Comparison of ENCODE assay signal across 8 cellular contexts in the genomic region with DNA sequence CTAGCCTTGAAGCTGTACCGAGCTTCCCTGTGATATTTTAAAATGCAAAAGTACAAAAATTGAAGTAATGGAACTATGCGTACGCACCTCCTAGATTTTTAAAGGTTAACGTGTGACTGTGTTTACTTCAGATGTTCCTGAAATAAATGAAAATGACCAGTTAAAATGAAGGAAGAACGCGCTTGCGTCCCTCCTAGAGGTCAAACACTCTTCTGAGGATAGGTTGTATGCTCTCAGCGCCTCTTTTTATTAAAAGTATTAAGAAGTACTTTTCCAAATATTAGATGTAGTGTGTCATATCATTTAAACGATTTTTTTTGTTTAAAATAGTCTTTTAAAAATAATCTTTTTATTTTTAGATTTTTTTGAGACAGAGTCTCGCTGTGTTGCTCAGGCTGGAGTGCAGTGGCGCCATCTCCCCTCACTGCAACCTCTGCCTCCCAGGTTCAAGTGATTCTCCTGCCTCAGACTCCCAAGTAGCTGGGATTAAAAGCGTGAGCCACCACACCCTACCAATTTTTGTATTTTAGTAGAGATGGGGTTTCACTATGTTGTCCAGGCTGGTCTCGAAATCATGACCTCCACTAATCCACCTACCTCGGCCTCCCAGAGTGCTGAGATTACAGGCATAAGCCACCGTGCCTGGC. TPM values are rescaled to one million over a fixed set of nuclear protein-coding genes. Genes with fewer than 3 reads are reported as not detected.
DNase-seq lines count a peak whose midpoint lies in the region; ATAC-seq, FAIRE-seq and TF ChIP-seq lines count a peak whose summit lies in the region.

No MANE protein-coding gene starts in this region.

- peak overlapping the region; percentile 50 to 84 for H3K9ac ChIP-seq in kidney (ENCODE audit: low read length in 2 of 2)

- H3K27me3 Mint-ChIP-seq in Caco-2 (ENCODE audit: insufficient read depth, unreplicated experiment): no peaks in the 10 kb centered on the region
- no peaks in the 10 kb centered on the region for H3K27me3 Mint-ChIP-seq in activated naive CD8-positive, alpha-beta T cell treated with anti-CD3 and anti-CD28 coated beads for 36 hours

- H3K27me3 ChIP-seq in Caco-2 (replicated peaks; ENCODE audit: control insufficient read depth, insufficient read depth, low read length) (no peaks in the 10 kb centered on the region), thymus (ENCODE audit: control insufficient read depth, insufficient read depth) (no peaks in the 10 kb centered on the region)

- H3K4me1 ChIP-seq in Caco-2 (no peaks in the 10 kb centered on the region; the same call in 1 of the 2 replicates), kidney (ENCODE audit: control insufficient read depth in 1 of 2, insufficient read depth in 1 of 2, low read depth in 1 of 2, low read length in 2 of 2) (no peaks in the 10 kb centered on the region), thymus (ENCODE audit: control insufficient read depth, insufficient read depth, low read length) (no peaks in the 10 kb centered on the region)

- H3K36me3 ChIP-seq in Caco-2 (ENCODE audit: control insufficient read depth, insufficient read depth, low read length) (no peaks in the 10 kb centered on the region), kidney (ENCODE audit: control insufficient read depth in 1 of 2, insufficient read depth in 2 of 2, low read length in 2 of 2) (peaks cover 4 to 5% of the 10 kb centered on the region in 2 donors), thymus (ENCODE audit: control insufficient read depth, insufficient read depth) (no peaks in the 10 kb centered on the region)

- H3K9me3 ChIP-seq in Caco-2 (no peaks in the 10 kb centered on the region), kidney (ENCODE audit: control insufficient read depth in 1 of 2, low read length in 2 of 2) (no peaks in the 10 kb centered on the region), thymus (ENCODE audit: control insufficient read depth) (no peaks in the 10 kb centered on the region)

- H3K4me3 ChIP-seq in Caco-2 (ENCODE audit: low read depth, low read length) (peak overlapping the region; percentile 54), kidney (ENCODE audit: low read length in 2 of 2) (peak overlapping the region; percentile 70 to 80), thymus (ENCODE audit: low read length) (peak overlapping the region; percentile 56)

- 31% methylated on average over 15 of the region's 15 CpGs for WGBS in thymus

- POLR2A ChIA-PET in Caco-2 (lab: Charles Lee): interaction anchor here (2.4 kb wide), 1 partner anchor 28 kb away, joined by 22 read pairs; a partner anchor contains a TSS

- CTCF ChIA-PET in Caco-2 (lab: Charles Lee): interaction anchor here (0.5 to 2.1 kb wide), 14 partner anchors 8 to 103 kb away, joined by 3 to 20 read pairs (median 4); a partner anchor contains a TSS

- intact Hi-C loops in Caco-2 (cut with micrococcal nuclease; ENCODE audit: unreplicated experiment): loop anchor here (2.0 to 5.0 kb wide), 4 partner anchors 20 to 204 kb away; no protein-coding TSS in a partner anchor
- intact Hi-C loops in kidney (cut with DNase I): no loop called here
- intact Hi-C loops in sciatic nerve (cut with DNase I): no loop called here

- DNase-seq in Caco-2 (no peak), kidney (no peak), sciatic nerve (ENCODE audit: low spot score) (no peak)
- DNase-seq in activated naive CD8-positive, alpha-beta T cell treated with anti-CD3 and anti-CD28 coated beads for 36 hours: no peak
- no peak for DNase-seq in stimulated activated CD8-positive, alpha-beta memory T cell treated with anti-CD3 and anti-CD28 coated beads, Interleukin-4, amount 100 ng/mL, for 48 hours
- no peak for DNase-seq in stimulated activated CD4-positive, alpha-beta T cell treated with anti-CD3 and anti-CD28 coated beads, Interleukin-4, amount 100 ng/mL, for 4 hours

- peak overlapping the region; percentile 93 for H3K27ac Mint-ChIP-seq in Caco-2 (ENCODE audit: unreplicated experiment)
- H3K27ac Mint-ChIP-seq in activated naive CD8-positive, alpha-beta T cell treated with anti-CD3 and anti-CD28 coated beads for 36 hours: peak overlapping the region; percentile 94

- no peaks in the 10 kb centered on the region for H3K36me3 Mint-ChIP-seq in Caco-2 (ENCODE audit: insufficient read depth, unreplicated experiment)
- H3K36me3 Mint-ChIP-seq in activated naive CD8-positive, alpha-beta T cell treated with anti-CD3 and anti-CD28 coated beads for 36 hours: peaks cover 6% of the 10 kb centered on the region

- ATAC-seq in HG02885 (IDR thresholded peaks at IDR 0.05; ENCODE audit: poor library complexity, unreplicated experiment) (peak; percentile 0), sciatic nerve (no peak)

- H3K27ac ChIP-seq in kidney (ENCODE audit: low read depth in 2 of 2, low read length in 2 of 2) (peak overlapping the region; percentile 86 to 90), thymus (ENCODE audit: low read depth) (peak overlapping the region; percentile 81)

- H3K9me3 Mint-ChIP-seq in Caco-2 (ENCODE audit: unreplicated experiment): no peaks in the 10 kb centered on the region
- no peaks in the 10 kb centered on the region for H3K9me3 Mint-ChIP-seq in activated naive CD8-positive, alpha-beta T cell treated with anti-CD3 and anti-CD28 coated beads for 36 hours

- TF ChIP-seq CTCF in Caco-2 (IDR thresholded peaks at IDR 0.05; ENCODE audit: insufficient read depth in 1 of 2, low read depth in 1 of 2, low read length in 1 of 2, severe bottlenecking in 1 of 2, unreplicated experiment in 1 of 2) (peak in 1 of 2 experiments; percentile 9), kidney (IDR thresholded peaks at IDR 0.05; ENCODE audit: borderline replicate concordance, extremely low read depth, insufficient read depth) (no peak)

- FAIRE-seq in kidney (lab: Jason Lieb, UNC): no peak

- peak overlapping the region; percentile 95 for H3K4me3 Mint-ChIP-seq in Caco-2 (ENCODE audit: unreplicated experiment)
- peak overlapping the region; percentile 97 for H3K4me3 Mint-ChIP-seq in activated naive CD8-positive, alpha-beta T cell treated with anti-CD3 and anti-CD28 coated beads for 36 hours

- H3K4me1 Mint-ChIP-seq in Caco-2 (ENCODE audit: low read depth, unreplicated experiment): no peaks in the 10 kb centered on the region
- peaks cover 18% of the 10 kb centered on the region for H3K4me1 Mint-ChIP-seq in activated naive CD8-positive, alpha-beta T cell treated with anti-CD3 and anti-CD28 coated beads for 36 hours

- BruUV-seq in Caco-2 (replicated peaks; lab: Mats Ljungman, UMichigan): no TSS peak

RNA-seq across cellular contexts. Expression of gene TRIM38, which starts 30.6 kb away (rescaled TPM):
- total RNA-seq in Caco-2 (2022): 0.53 and 0.70 TPM in 2 replicates
- total RNA-seq in activated naive CD8-positive, alpha-beta T cell treated with anti-CD3 and anti-CD28 coated beads for 36 hours: 1 to 10 TPM; 8.1 to 8.2 TPM
- total RNA-seq in kidney: 27.9 TPM
- polyA plus RNA-seq in kidney (ENCODE audit: insufficient read depth, low read depth, low replicate concordance): 12.2 TPM
- polyA plus RNA-seq in thymus: 11.3 TPM
- total RNA-seq in sciatic nerve: 15.6 TPM
